Comparison of ENCODE assay signal across 1 cellular context in genomic region chr3:61807865-61808276, GRCh38.
TF ChIP-seq lines count a peak whose summit lies in the region.

No MANE protein-coding gene starts in this region.

TF ChIP-seq in HEK293, 187 proteins besides CTCF, POLR2A, EP300 and RAD21 (continued from another document and continues in another):
- TF ChIP-seq PRDM10 (tag by site-specific recombination; IDR thresholded peaks at IDR 0.05) (peak; percentile 68), ZNF302 (tag by site-specific recombination; IDR thresholded peaks at IDR 0.05; ENCODE audit: low read depth) (no peak), TCF7L2 (IDR thresholded peaks at IDR 0.05; ENCODE audit: borderline replicate concordance, low read depth, low read length) (peak; percentile 44; the same call in 1 of the 2 replicates), ZNF629 (tag by site-specific recombination; IDR thresholded peaks at IDR 0.05) (0 out of 2 replicates have a peak, but pooled peaks have one; percentile 22), ZNF280D (tag by site-specific recombination; IDR thresholded peaks at IDR 0.05) (no peak), ELK4 (IDR thresholded peaks at IDR 0.05; ENCODE audit: borderline replicate concordance, low read depth, low read length) (no peak), KLF9 (tag by site-specific recombination; IDR thresholded peaks at IDR 0.05; ENCODE audit: low read depth) (no peak), IKZF3 (tag by site-specific recombination; IDR thresholded peaks at IDR 0.05) (peak; percentile 85), ZSCAN23 (tag by site-specific recombination; IDR thresholded peaks at IDR 0.05) (no peak), SCRT1 (tag by site-specific recombination; IDR thresholded peaks at IDR 0.05; ENCODE audit: borderline replicate concordance) (0 out of 2 replicates have a peak, but pooled peaks have one; percentile 25), ZNF335 (tag by site-specific recombination; conservative IDR thresholded peaks at IDR 0.05) (peak; percentile 51), ZNF311 (tag by site-specific recombination; IDR thresholded peaks at IDR 0.05; ENCODE audit: borderline replicate concordance) (no peak), TSHZ1 (tag by site-specific recombination; IDR thresholded peaks at IDR 0.05; ENCODE audit: borderline replicate concordance) (no peak), ZNF169 (tag by site-specific recombination; IDR thresholded peaks at IDR 0.05) (no peak), PRDM6 (tag by site-specific recombination; IDR thresholded peaks at IDR 0.05) (peak; percentile 73), ZNF792 (tag by site-specific recombination; IDR thresholded peaks at IDR 0.05) (no peak), ZNF416 (tag by site-specific recombination; IDR thresholded peaks at IDR 0.05) (no peak), ZNF211 (tag by site-specific recombination; IDR thresholded peaks at IDR 0.05; ENCODE audit: low read depth) (no peak), ZBTB49 (tag by site-specific recombination; IDR thresholded peaks at IDR 0.05; ENCODE audit: low read depth) (no peak), ZNF341 (tag by site-specific recombination; IDR thresholded peaks at IDR 0.05; ENCODE audit: low read depth) (peak; percentile 27; the same call in 1 of the 2 replicates), ZNF513 (tag by site-specific recombination; IDR thresholded peaks at IDR 0.05) (no peak), ZBTB17 (tag by site-specific recombination; IDR thresholded peaks at IDR 0.05) (peak; percentile 93), ZNF843 (tag by site-specific recombination; IDR thresholded peaks at IDR 0.05) (peak; percentile 68), ZNF404 (tag by site-specific recombination; IDR thresholded peaks at IDR 0.05) (no peak), OSR2 (tag by site-specific recombination; IDR thresholded peaks at IDR 0.05) (peak; percentile 94), ZNF366 (tag by site-specific recombination; conservative IDR thresholded peaks at IDR 0.05) (peak; percentile 45; the same call in 1 of the 2 replicates), ZNF514 (tag by site-specific recombination; IDR thresholded peaks at IDR 0.05) (no peak), ZBTB44 (tag by site-specific recombination; IDR thresholded peaks at IDR 0.05) (peak; percentile 62; the same call in 1 of the 2 replicates), ZNF449 (tag by site-specific recombination; IDR thresholded peaks at IDR 0.05) (peak; percentile 28; the same call in 1 of the 2 replicates), HOXA7 (CRISPR knock-in tag; IDR thresholded peaks at IDR 0.05; ENCODE audit: borderline replicate concordance) (no peak), ZFHX2 (tag by site-specific recombination; conservative IDR thresholded peaks at IDR 0.05) (no peak), KLF1 (tag by site-specific recombination; IDR thresholded peaks at IDR 0.05) (no peak), ZNF776 (tag by site-specific recombination; IDR thresholded peaks at IDR 0.05; ENCODE audit: borderline replicate concordance) (no peak), ZNF571 (tag by site-specific recombination; IDR thresholded peaks at IDR 0.05) (no peak), ZNF549 (tag by site-specific recombination; IDR thresholded peaks at IDR 0.05) (no peak)
